In the genomic region with DNA sequence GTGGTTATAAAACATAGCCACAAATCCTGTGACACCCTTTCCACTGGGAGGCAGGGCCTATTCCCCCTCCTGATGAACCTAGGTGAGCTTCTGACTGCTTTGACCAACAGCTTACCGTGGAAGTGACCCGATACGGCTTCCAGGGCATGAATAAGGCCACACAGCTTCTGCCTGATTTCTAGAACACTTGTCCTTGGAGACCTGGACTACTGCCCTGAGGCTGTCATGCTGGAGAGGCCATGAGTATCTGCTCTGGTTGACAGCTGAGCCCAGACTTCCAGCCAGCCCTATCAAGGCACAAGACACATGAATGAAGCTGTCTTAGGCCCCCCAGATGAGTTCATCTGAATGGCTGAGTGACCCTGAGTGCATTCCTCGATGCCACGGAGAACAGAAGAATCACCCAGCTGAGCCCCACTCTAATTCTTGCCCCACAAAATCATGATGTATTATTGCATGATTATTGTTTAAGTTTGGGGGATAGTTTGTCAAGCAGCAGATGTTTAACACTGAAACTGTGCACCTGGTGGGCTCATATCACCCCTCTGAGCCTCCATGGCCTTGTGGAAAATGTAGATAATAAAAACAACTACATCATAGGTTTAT, we compare ENCODE assay signal across 2 cellular contexts.
A peak's percentile ranks its signal among the peaks of the same experiment; 100 is the strongest.
TF ChIP-seq lines count a peak whose summit lies in the region.

No MANE protein-coding gene starts in this region.

TF ChIP-seq in GM23338, 12 proteins besides CTCF, POLR2A, EP300 and RAD21:
- TF ChIP-seq POLR2AphosphoS5 (IDR thresholded peaks at IDR 0.05; ENCODE audit: low read depth) (no peak), EZH2 (IDR thresholded peaks at IDR 0.05; ENCODE audit: low read depth, unreplicated experiment) (no peak), ZNF331 (CRISPR knock-in tag; IDR thresholded peaks at IDR 0.05; ENCODE audit: low read depth) (peak; percentile 75)

TF ChIP-seq in K562, 482 proteins besides CTCF, POLR2A, EP300 and RAD21:
- TF ChIP-seq ETV6 (IDR thresholded peaks at IDR 0.05; ENCODE audit: borderline replicate concordance in 1 of 2, low read depth in 2 of 2, low read length in 1 of 2) (no peak), ETV6 (CRISPR knock-in tag; IDR thresholded peaks at IDR 0.05; ENCODE audit: borderline replicate concordance) (no peak), ZNF644 (tag; IDR thresholded peaks at IDR 0.05; ENCODE audit: low read depth) (no peak), CBFA2T2 (conservative IDR thresholded peaks at IDR 0.05) (0 out of 2 replicates have a peak, but pooled peaks have one; percentile 10)
